1 cellular context compared by ENCODE assay signal in genomic region chr12:132343294-132343972, GRCh38.
TF ChIP-seq lines count a peak whose summit lies in the region.

No MANE protein-coding gene starts in this region.

TF ChIP-seq in WTC11, 78 proteins besides CTCF, POLR2A, EP300 and RAD21 (continued from another document):
- TF ChIP-seq USF1 (CRISPR knock-in tag; IDR thresholded peaks at IDR 0.05): no peak
- no peak for TF ChIP-seq MAX (CRISPR knock-in tag; IDR thresholded peaks at IDR 0.05)
- no peak for TF ChIP-seq ZNF219 (CRISPR knock-in tag; IDR thresholded peaks at IDR 0.05; ENCODE audit: borderline replicate concordance)
- TF ChIP-seq MLX (CRISPR knock-in tag; IDR thresholded peaks at IDR 0.05): no peak
- TF ChIP-seq ZBTB43 (CRISPR knock-in tag; IDR thresholded peaks at IDR 0.05): no peak
- TF ChIP-seq MXD4 (CRISPR knock-in tag; IDR thresholded peaks at IDR 0.05; ENCODE audit: borderline replicate concordance): no peak
TF ChIP-seq in WTC11: peak in this region for 0.
